Comparison of ENCODE assay signal across 8 cellular contexts in the genomic region with DNA sequence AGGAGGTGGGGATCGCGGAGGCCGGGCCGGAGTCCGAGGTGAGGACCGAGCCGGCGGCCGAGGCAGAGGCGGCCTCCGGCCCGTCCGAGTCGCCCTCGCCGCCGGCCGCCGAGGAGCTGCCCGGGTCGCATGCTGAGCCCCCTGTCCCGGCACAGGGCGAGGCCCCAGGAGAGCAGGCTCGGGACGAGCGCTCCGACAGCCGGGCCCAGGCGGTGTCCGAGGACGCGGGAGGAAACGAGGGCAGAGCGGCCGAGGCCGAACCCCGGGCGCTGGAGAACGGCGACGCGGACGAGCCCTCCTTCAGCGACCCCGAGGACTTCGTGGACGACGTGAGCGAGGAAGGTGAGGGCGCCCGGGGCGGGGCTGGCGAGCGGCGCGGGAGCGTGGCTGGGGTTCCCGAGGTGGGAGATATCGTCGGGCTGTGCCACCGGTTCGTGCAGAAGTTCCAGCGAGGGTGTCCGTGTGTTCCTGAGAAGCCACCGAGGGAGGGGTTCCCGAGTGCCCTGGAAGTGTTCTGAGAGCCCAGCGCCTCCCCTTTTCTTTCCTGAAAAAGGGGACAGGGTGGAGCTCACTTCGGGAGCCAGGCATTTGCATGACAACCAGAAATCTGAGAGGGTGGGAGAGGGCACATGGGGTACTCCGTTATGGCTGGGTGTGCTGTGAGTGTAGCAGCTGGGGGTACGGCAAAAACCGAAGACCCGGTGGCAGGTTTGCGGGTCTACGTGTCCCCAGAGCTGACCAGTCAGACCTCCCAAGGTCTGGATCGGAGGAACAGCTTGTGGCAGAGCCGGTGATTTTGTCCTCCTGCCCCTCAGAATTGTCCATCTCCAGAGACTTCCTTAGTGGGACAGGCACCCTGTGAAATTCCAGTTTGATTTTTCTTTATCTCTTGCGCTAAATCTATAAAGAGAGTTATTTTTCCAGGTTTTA. TPM values are rescaled to one million over a fixed set of nuclear protein-coding genes. Genes with fewer than 3 reads are reported as not detected.
DNase-seq lines count a peak whose midpoint lies in the region; ATAC-seq and TF ChIP-seq lines count a peak whose summit lies in the region.

No MANE protein-coding gene starts in this region.

- no peaks in the 10 kb centered on the region for H3K27me3 ChIP-seq in DOHH2 (ENCODE audit: control insufficient read depth, low read length)
- H3K27me3 ChIP-seq in lower lobe of right lung (ENCODE audit: low read depth), result no peaks in the 10 kb centered on the region
- no peaks in the 10 kb centered on the region for H3K27me3 ChIP-seq in thoracic aorta (replicated peaks; ENCODE audit: insufficient read depth)

- no peaks in the 10 kb centered on the region for H3K9me2 ChIP-seq in DOHH2 (replicated peaks; ENCODE audit: control insufficient read depth, low read length)

- H3K9me3 Mint-ChIP-seq in HFFc6 (no peaks in the 10 kb centered on the region), MCF 10A (ENCODE audit: unreplicated experiment) (no peaks in the 10 kb centered on the region)

- peaks cover 43% of the 10 kb centered on the region for H4K20me1 ChIP-seq in DOHH2 (ENCODE audit: control insufficient read depth, insufficient read depth, low read depth, low read length)

- BruUV-seq in MCF 10A (replicated peaks; lab: Mats Ljungman, UMichigan), result no TSS peak

- H3K36me3 Mint-ChIP-seq in HFFc6 (ENCODE audit: low read depth) (peaks cover 23% of the 10 kb centered on the region), MCF 10A (ENCODE audit: insufficient read depth, unreplicated experiment) (peaks cover 44% of the 10 kb centered on the region)

- H3K4me1 Mint-ChIP-seq in HFFc6 (ENCODE audit: low read depth) (peaks cover 27% of the 10 kb centered on the region), MCF 10A (ENCODE audit: insufficient read depth, unreplicated experiment) (peaks cover 18% of the 10 kb centered on the region)

- H3K4me3 Mint-ChIP-seq in HFFc6 (peak overlapping the region; percentile 96), MCF 10A (ENCODE audit: unreplicated experiment) (peak overlapping the region; percentile 91)

- peak overlapping the region; percentile 75 for H3K4me3 ChIP-seq in DOHH2 (ENCODE audit: low read length)
- peak overlapping the region; percentile 90 for H3K4me3 ChIP-seq in lower lobe of right lung
- peak overlapping the region; percentile 99 for H3K4me3 ChIP-seq in thoracic aorta

- POLR2A ChIA-PET in MCF 10A (lab: Yijun Ruan, JAX), result interaction anchor here (0.6 to 3.5 kb wide), 14 partner anchors 15 to 823 kb away, joined by 3 to 14 read pairs (median 3); a partner anchor contains a TSS

- TF ChIP-seq CTCF in DOHH2 (IDR thresholded peaks at IDR 0.05; ENCODE audit: low read depth, low read length, poor library complexity, severe bottlenecking) (no peak), HFFc6 (IDR thresholded peaks at IDR 0.05) (no peak), MCF 10A (IDR thresholded peaks at IDR 0.05; ENCODE audit: unreplicated experiment) (no peak), lower lobe of right lung (IDR thresholded peaks at IDR 0.05) (no peak), thoracic aorta (IDR thresholded peaks at IDR 0.05) (no peak)

- peaks cover 72% of the 10 kb centered on the region for H3K79me2 ChIP-seq in DOHH2 (ENCODE audit: control insufficient read depth, low read length)

- H3K27ac ChIP-seq in DOHH2 (ENCODE audit: low read depth, low read length) (peak overlapping the region; percentile 35), lower lobe of right lung (peak overlapping the region; percentile 100), thoracic aorta (peak overlapping the region; percentile 8 to 38)

- ATAC-seq in lower lobe of right lung (no peak), thoracic aorta (ENCODE audit: insufficient number of reproducible peaks, low FRiP score, low read depth) (no peak), GM18498 (IDR thresholded peaks at IDR 0.05; ENCODE audit: unreplicated experiment) (no peak)

- H3K4me2 ChIP-seq in DOHH2 (ENCODE audit: low read length), result peak overlapping the region; percentile 61

- no peaks in the 10 kb centered on the region for H3K9me3 ChIP-seq in DOHH2 (ENCODE audit: control insufficient read depth, insufficient read depth, low read length)
- no peaks in the 10 kb centered on the region for H3K9me3 ChIP-seq in lower lobe of right lung
- no peaks in the 10 kb centered on the region for H3K9me3 ChIP-seq in thoracic aorta

- peaks cover 34% of the 10 kb centered on the region for H3K4me1 ChIP-seq in DOHH2 (ENCODE audit: control insufficient read depth, low read length)
- H3K4me1 ChIP-seq in lower lobe of right lung, result peaks cover 54% of the 10 kb centered on the region
- peaks cover 27 to 48% of the 10 kb centered on the region in 2 donors for H3K4me1 ChIP-seq in thoracic aorta (ENCODE audit: control insufficient read depth in 1 of 2, low read depth in 2 of 2)

- H3K27me3 Mint-ChIP-seq in HFFc6 (ENCODE audit: insufficient read depth), result peaks cover 2% of the 10 kb centered on the region; the same call in 1 of the 2 replicates
- no peaks in the 10 kb centered on the region for H3K27me3 Mint-ChIP-seq in MCF 10A (ENCODE audit: insufficient read depth, unreplicated experiment)

- intact Hi-C loops in MCF 10A (cut with micrococcal nuclease) (no loop called here), lower lobe of right lung (cut with DNase I) (no loop called here)

- DNase-seq in HFFc6 (peak; percentile 3), MCF 10A (ENCODE audit: unreplicated experiment) (peak; percentile 30), lower lobe of right lung (no peak), thoracic aorta (ENCODE audit: low spot score) (no peak), 8988T (no peak)

- CTCF ChIA-PET in MCF 10A (lab: Yijun Ruan, JAX), result interaction anchor here (0.6 to 1.0 kb wide), 2 partner anchors 113 to 851 kb away, joined by 3 to 4 read pairs; a partner anchor contains a TSS

- peaks cover 4% of the 10 kb centered on the region; the same call in 1 of the 2 replicates for H3F3A ChIP-seq in DOHH2 (ENCODE audit: control insufficient read depth, insufficient read depth)

- H3K36me3 ChIP-seq in DOHH2 (ENCODE audit: control insufficient read depth, low read length), result peaks cover 54% of the 10 kb centered on the region
- peaks cover 15% of the 10 kb centered on the region for H3K36me3 ChIP-seq in lower lobe of right lung
- H3K36me3 ChIP-seq in thoracic aorta, result no peaks in the 10 kb centered on the region

- H3K27ac Mint-ChIP-seq in HFFc6, result peak overlapping the region; percentile 83
- peak overlapping the region; percentile 100 for H3K27ac Mint-ChIP-seq in MCF 10A (ENCODE audit: low read depth, unreplicated experiment)

TF ChIP-seq in PFSK-1, 5 proteins besides CTCF, POLR2A, EP300 and RAD21:
- TF ChIP-seq TAF1 (IDR thresholded peaks at IDR 0.05; ENCODE audit: borderline replicate concordance, insufficient read depth, low read length) (no peak), FOXP2 (optimal IDR thresholded peaks at IDR 0.05; ENCODE audit: borderline replicate concordance, extremely low read depth, extremely low read length, insufficient read depth) (no peak), SIN3A (IDR thresholded peaks at IDR 0.05; ENCODE audit: borderline replicate concordance, insufficient read depth, low read length) (peak; percentile 18; the same call in 1 of the 2 replicates), POLR2AphosphoS5 (IDR thresholded peaks at IDR 0.05; ENCODE audit: low read depth, low read length) (no peak)
- TF ChIP-seq, protein P1, sequence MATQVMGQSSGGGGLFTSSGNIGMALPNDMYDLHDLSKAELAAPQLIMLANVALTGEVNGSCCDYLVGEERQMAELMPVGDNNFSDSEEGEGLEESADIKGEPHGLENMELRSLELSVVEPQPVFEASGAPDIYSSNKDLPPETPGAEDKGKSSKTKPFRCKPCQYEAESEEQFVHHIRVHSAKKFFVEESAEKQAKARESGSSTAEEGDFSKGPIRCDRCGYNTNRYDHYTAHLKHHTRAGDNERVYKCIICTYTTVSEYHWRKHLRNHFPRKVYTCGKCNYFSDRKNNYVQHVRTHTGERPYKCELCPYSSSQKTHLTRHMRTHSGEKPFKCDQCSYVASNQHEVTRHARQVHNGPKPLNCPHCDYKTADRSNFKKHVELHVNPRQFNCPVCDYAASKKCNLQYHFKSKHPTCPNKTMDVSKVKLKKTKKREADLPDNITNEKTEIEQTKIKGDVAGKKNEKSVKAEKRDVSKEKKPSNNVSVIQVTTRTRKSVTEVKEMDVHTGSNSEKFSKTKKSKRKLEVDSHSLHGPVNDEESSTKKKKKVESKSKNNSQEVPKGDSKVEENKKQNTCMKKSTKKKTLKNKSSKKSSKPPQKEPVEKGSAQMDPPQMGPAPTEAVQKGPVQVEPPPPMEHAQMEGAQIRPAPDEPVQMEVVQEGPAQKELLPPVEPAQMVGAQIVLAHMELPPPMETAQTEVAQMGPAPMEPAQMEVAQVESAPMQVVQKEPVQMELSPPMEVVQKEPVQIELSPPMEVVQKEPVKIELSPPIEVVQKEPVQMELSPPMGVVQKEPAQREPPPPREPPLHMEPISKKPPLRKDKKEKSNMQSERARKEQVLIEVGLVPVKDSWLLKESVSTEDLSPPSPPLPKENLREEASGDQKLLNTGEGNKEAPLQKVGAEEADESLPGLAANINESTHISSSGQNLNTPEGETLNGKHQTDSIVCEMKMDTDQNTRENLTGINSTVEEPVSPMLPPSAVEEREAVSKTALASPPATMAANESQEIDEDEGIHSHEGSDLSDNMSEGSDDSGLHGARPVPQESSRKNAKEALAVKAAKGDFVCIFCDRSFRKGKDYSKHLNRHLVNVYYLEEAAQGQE (IDR thresholded peaks at IDR 0.05; ENCODE audit: insufficient read depth in 1 of 2, low read depth in 2 of 2, low read length in 2 of 2), result 0 out of 4 replicates have a peak, but pooled peaks of 1 of the 2 experiments have one; percentile 28

RNA-seq across cellular contexts. Expression of a gene that starts 0.7 kb away (rescaled TPM):
- 100 to 1,000 TPM; 175 to 207 (median 180) TPM for total RNA-seq in HFFc6 (2021; fragmentation: NEBNext Ultra II Directional; extraction: Animal tissue kit (Norgen Biotek cat#: 25700))
- polyA plus RNA-seq in PFSK-1 (2012; ENCODE audit: insufficient read length, low read depth), result 266 TPM
- total RNA-seq in MCF 10A (2022) (258 and 290 TPM in 2 replicates), lower lobe of right lung (89.5 TPM), thoracic aorta (100 to 1,000 TPM in 1 of 2 donors, 10 to 100 TPM in 1; 94.0 to 150 TPM)

RNA-seq across cellular contexts. Expression of a gene that starts 41.1 kb away (rescaled TPM):
- 10 to 100 TPM; 44.6 to 67.4 (median 61.9) TPM for total RNA-seq in HFFc6 (2021; fragmentation: NEBNext Ultra II Directional; extraction: Animal tissue kit (Norgen Biotek cat#: 25700))
- polyA plus RNA-seq in PFSK-1 (2012; ENCODE audit: insufficient read length, low read depth), result 108 TPM
- total RNA-seq in MCF 10A (2022) (31.0 and 31.2 TPM in 2 replicates), lower lobe of right lung (43.1 TPM), thoracic aorta (10 to 100 TPM in 1 of 2 donors, 1 to 10 TPM in 1; 6.5 to 29.6 TPM)

RNA-seq across cellular contexts. Expression of a gene that starts 48.1 kb away (rescaled TPM):
- total RNA-seq in HFFc6 (2021; fragmentation: NEBNext Ultra II Directional; extraction: Animal tissue kit (Norgen Biotek cat#: 25700)), result 10 to 100 TPM; 25.7 to 31.4 (median 27.2) TPM
- 37.7 TPM for polyA plus RNA-seq in PFSK-1 (2012; ENCODE audit: insufficient read length, low read depth)
- 9.8 and 9.9 TPM in 2 replicates for total RNA-seq in MCF 10A (2022)
- 29.2 TPM for total RNA-seq in lower lobe of right lung
- total RNA-seq in thoracic aorta, result 10 to 100 TPM; 18.7 to 19.1 TPM

Comparison
In these comparisons a context has a peak if more than half of its experiments do, and no peak if none do; other contexts are left out.
1. H3K27ac ChIP-seq: peak in every context shown above with its lines; median percentile 100 in lower lobe of right lung; 35 in DOHH2; 23 in thoracic aorta.
2. DNase-seq: peak in HFFc6 (single experiment) and MCF 10A (single experiment); none in lower lobe of right lung (single experiment), thoracic aorta (single experiment) and 8988T (single experiment).
3. Peak in every context shown above with its lines, with median percentiles within 50 percentile points of each other: H3K4me3 ChIP-seq.